In genomic region chr17:46253722-46254121, GRCh38 we compare ENCODE assay signal across 8 cellular contexts. TPM values are rescaled to one million over a fixed set of nuclear protein-coding genes. Genes with fewer than 3 reads are reported as not detected.
DNase-seq lines count a peak whose midpoint lies in the region; TF ChIP-seq lines count a peak whose summit lies in the region.
"Not testable (repeated sequence)": the region's sequence is repeated elsewhere in the genome, so short reads cannot be mapped to it uniquely, and the experiment has no call there.

No MANE protein-coding gene starts in this region.

- not testable (repeated sequence) for H3K4me2 ChIP-seq in GM23248 (ENCODE audit: unreplicated experiment)

- not testable (repeated sequence) for H3K27me3 ChIP-seq in GM23248 (replicated peaks; ENCODE audit: insufficient read depth); esophagus muscularis mucosa

- H3K4me3 Mint-ChIP-seq in T-helper 2 cell treated with Interferon-gamma antibody and Interleukin-4, amounts not matched to agents 5 μg/mL and 100 μg/mL, for 36 hours; mesothelial cell of epicardium: not testable (repeated sequence)

- H3K4me1 Mint-ChIP-seq in T-helper 2 cell treated with Interferon-gamma antibody and Interleukin-4, amounts not matched to agents 5 μg/mL and 100 μg/mL, for 36 hours (ENCODE audit: low read depth); mesothelial cell of epicardium: not testable (repeated sequence)

- 6 to 26% methylated on average over 5 to 8 of the region's 8 CpGs for WGBS in GM23248 (ENCODE audit: low coverage in 1 of 2, low lambda C conversion rate in 2 of 2, missing lambda C conversion rate in 2 of 2), 2 experiments
- WGBS in esophagus muscularis mucosa: 31% methylated on average over 6 of the region's 8 CpGs

- not testable (repeated sequence) for H3K79me2 ChIP-seq in GM23248 (ENCODE audit: insufficient read depth)

- H3K27ac ChIP-seq in GM23248; esophagus muscularis mucosa (replicated peaks in 1 of 4): not testable (repeated sequence)

- TF ChIP-seq CTCF in AG09309 (IDR thresholded peaks at IDR 0.05; ENCODE audit: control insufficient read depth, insufficient read depth, low read depth, low read length, missing control alignments): peak; percentile 72
- peak; percentile 47 to 60 (median 52) for TF ChIP-seq CTCF in esophagus muscularis mucosa (IDR thresholded peaks at IDR 0.05)
- peak; percentile 53 for TF ChIP-seq CTCF in mesothelial cell of epicardium (IDR thresholded peaks at IDR 0.05; ENCODE audit: unreplicated experiment)

- H3K4me3 ChIP-seq in AG09309 (ENCODE audit: control insufficient read depth, low read depth, low read length); GM23248; esophagus muscularis mucosa: not testable (repeated sequence)

- not testable (repeated sequence) for H4K20me1 ChIP-seq in GM23248 (ENCODE audit: insufficient read depth)

- H3K27me3 Mint-ChIP-seq in T-helper 2 cell treated with Interferon-gamma antibody and Interleukin-4, amounts not matched to agents 5 μg/mL and 100 μg/mL, for 36 hours (ENCODE audit: low read depth): peaks cover 12% of the 10 kb centered on the region
- H3K27me3 Mint-ChIP-seq in mesothelial cell of epicardium (ENCODE audit: low read depth): peaks cover 12% of the 10 kb centered on the region

- H3K9me3 ChIP-seq in GM23248 (ENCODE audit: low read depth); esophagus muscularis mucosa: not testable (repeated sequence)

- not testable (repeated sequence) for H3K36me3 ChIP-seq in GM23248 (ENCODE audit: low read depth); esophagus muscularis mucosa

- not testable (repeated sequence) for H3K9me2 ChIP-seq in GM23248 (ENCODE audit: insufficient read depth)

- not testable (repeated sequence) for TF ChIP-seq POLR2A in esophagus muscularis mucosa (IDR thresholded peaks at IDR 0.05; ENCODE audit: low read depth)

- not testable (repeated sequence) for H3K9me3 Mint-ChIP-seq in T-helper 2 cell treated with Interferon-gamma antibody and Interleukin-4, amounts not matched to agents 5 μg/mL and 100 μg/mL, for 36 hours; mesothelial cell of epicardium

- in situ Hi-C loops in GM23248 (cut with MboI): loop anchor here (25.0 kb wide), 1 partner anchor 416 kb away; the partner anchor contains the start of gene SPPL2C

- H3K36me3 Mint-ChIP-seq in T-helper 2 cell treated with Interferon-gamma antibody and Interleukin-4, amounts not matched to agents 5 μg/mL and 100 μg/mL, for 36 hours (ENCODE audit: low read depth); mesothelial cell of epicardium: not testable (repeated sequence)

- not testable (repeated sequence) for DNase-seq in AG09309 (ENCODE audit: low read depth); esophagus muscularis mucosa (ENCODE audit: extremely low spot score)
- DNase-seq in GM23248 (peak; percentile 78), NCI-H146 (lab: John Stamatoyannopoulos, UW) (peak; percentile 10), mesothelial cell of epicardium (ENCODE audit: low spot score in 2 of 2, unreplicated experiment in 2 of 2) (peak in 1 of 2 experiments; percentile 66)
- DNase-seq in T-helper 2 cell treated with Interferon-gamma antibody and Interleukin-4, amounts not matched to agents 5 μg/mL and 100 μg/mL, for 36 hours (ENCODE audit: low spot score): peak; percentile 69
- peak; percentile 69 for DNase-seq in activated effector memory CD4-positive, alpha-beta T cell treated with Interleukin-2 at 50 U/mL for 16 hours
- peak; percentile 60 to 65 (median 63) for DNase-seq in stimulated activated CD4-positive, alpha-beta T cell treated with anti-CD3 and anti-CD28 coated beads, TNF-alpha, amount 100 ng/mL, for 4 hours (ENCODE audit: low read depth in 3 of 3)

- H3K9ac ChIP-seq in GM23248: not testable (repeated sequence)

- H3F3A ChIP-seq in GM23248 (ENCODE audit: insufficient read depth): not testable (repeated sequence)

- not testable (repeated sequence) for H3K4me1 ChIP-seq in GM23248 (ENCODE audit: insufficient read depth); esophagus muscularis mucosa

- intact Hi-C loops in esophagus muscularis mucosa (cut with DNase I): not testable (repeated sequence)

- not testable (repeated sequence) for TF ChIP-seq EP300 in esophagus muscularis mucosa (IDR thresholded peaks at IDR 0.05)

- not testable (repeated sequence) for H2AFZ ChIP-seq in GM23248

- not testable (repeated sequence) for H3K27ac Mint-ChIP-seq in T-helper 2 cell treated with Interferon-gamma antibody and Interleukin-4, amounts not matched to agents 5 μg/mL and 100 μg/mL, for 36 hours; mesothelial cell of epicardium

RNA-seq across cellular contexts. Expression of gene LRRC37A, which starts 41.2 kb away (rescaled TPM):
- 2.3 and 3.4 TPM in 2 replicates for total RNA-seq in GM23248 (2014; rRNA removed; shearing (Covaris generic))
- polyA plus RNA-seq in GM23248 (2016; fragmentation: Nextera tagmentation; extraction: Ambion mirVana): 0.96 and 1.3 TPM in 2 replicates
- total RNA-seq in esophagus muscularis mucosa (1 to 10 TPM in 3 of 4 donors, under 1 TPM in 1; 0.83 to 4.2 (median 1.2) TPM), mesothelial cell of epicardium (5.9 to 7.3 TPM (median 7.3 TPM) in 3 replicates)
